8 cellular contexts compared by ENCODE assay signal in genomic region chr11:45843158-45843924, GRCh38. TPM values are rescaled to one million over a fixed set of nuclear protein-coding genes. Genes with fewer than 3 reads are reported as not detected.
A peak's percentile ranks its signal among the peaks of the same experiment; 100 is the strongest.
DNase-seq lines count a peak whose midpoint lies in the region; ATAC-seq and TF ChIP-seq lines count a peak whose summit lies in the region.

No MANE protein-coding gene starts in this region.

- H3K27ac ChIP-seq in PC-9 (no peak overlapping the region), epithelial cell of prostate (no peak overlapping the region), muscle layer of colon (ENCODE audit: low read depth, low read length) (peak overlapping the region; percentile 20)

- H3F3A ChIP-seq in PC-9 (ENCODE audit: insufficient read depth, low read depth): peaks cover 8% of the 10 kb centered on the region; the same call in 1 of the 2 replicates

- H3K9me3 ChIP-seq in PC-9 (ENCODE audit: insufficient read depth, low read depth) (no peaks in the 10 kb centered on the region), muscle layer of colon (ENCODE audit: low read length) (no peaks in the 10 kb centered on the region)

- H4K20me1 ChIP-seq in PC-9 (ENCODE audit: insufficient read depth): no peaks in the 10 kb centered on the region

- POLR2A ChIA-PET in PC-9 (lab: Charles Lee; ENCODE audit: unreplicated experiment): interaction anchor here (0.7 kb wide), 1 partner anchor 29 kb away, joined by 18 read pairs; no protein-coding TSS in a partner anchor

- in situ Hi-C loops in G401 (cut with HindIII; ENCODE audit: low sequenced_read_pairs): no loop called here

- H3K79me2 ChIP-seq in PC-9 (ENCODE audit: low read depth): 0 out of 2 replicates have a peak, but pooled peaks cover 6% of the 10 kb centered on the region

- CTCF ChIA-PET in PC-9 (lab: Charles Lee): interaction anchor here (1.2 kb wide), 1 partner anchor 10 kb away, joined by 4 read pairs; no protein-coding TSS in a partner anchor

- no TSS peak for BruUV-seq in PC-9 (replicated peaks; lab: Mats Ljungman, UMichigan)

- peak; percentile 97 for TF ChIP-seq CTCF in PC-9 (conservative IDR thresholded peaks at IDR 0.05)

- peak overlapping the region; percentile 35 for H3K9ac ChIP-seq in muscle layer of colon (ENCODE audit: low read length)

- peak overlapping the region; percentile 36; the same call in 1 of the 2 replicates for H2AFZ ChIP-seq in PC-9

- DNase-seq in G401 (ENCODE audit: low spot score) (peak; percentile 89), PC-9 (peak; percentile 86 to 91), activated T-cell treated with anti-CD3 and anti-CD28 coated beads for 48 hours (ENCODE audit: low read depth) (peak; percentile 77), epithelial cell of prostate (ENCODE audit: low read depth, low spot score) (peak; percentile 57)
- DNase-seq in Jurkat, Clone E6-1 (ENCODE audit: low read depth, low spot score): peak; percentile 71
- peak; percentile 75 for DNase-seq in stimulated activated CD8-positive, alpha-beta memory T cell treated with anti-CD3 and anti-CD28 coated beads, Interleukin-4, amount 100 ng/mL, for 24 hours (ENCODE audit: low read depth)

- no peaks in the 10 kb centered on the region for H3K9me2 ChIP-seq in PC-9 (ENCODE audit: insufficient read depth)

- no peaks in the 10 kb centered on the region for H3K36me3 ChIP-seq in PC-9 (ENCODE audit: low read depth)
- H3K36me3 ChIP-seq in muscle layer of colon (ENCODE audit: insufficient read depth, low read length): no peaks in the 10 kb centered on the region

- H3K4me3 ChIP-seq in Jurkat, Clone E6-1 (ENCODE audit: low read length): peak overlapping the region; percentile 27
- H3K4me3 ChIP-seq in PC-9 (peak overlapping the region; percentile 28; the same call in 1 of the 2 replicates), muscle layer of colon (ENCODE audit: low read depth in 1 of 2, low read length in 2 of 2) (peak overlapping the region in 1 of 2 donors; percentile 49)

- intact Hi-C loops in PC-9 (cut with micrococcal nuclease; ENCODE audit: unreplicated experiment): loop anchor here (1.0 to 10.0 kb wide), 5 partner anchors 20 to 391 kb away; partner anchors contain the start of gene SLC35C1

- no peak for ATAC-seq in GM21447 (IDR thresholded peaks at IDR 0.05; ENCODE audit: unreplicated experiment)

- H3K4me2 ChIP-seq in PC-9: peak overlapping the region; percentile 73

- peaks cover 11% of the 10 kb centered on the region for H3K4me1 ChIP-seq in PC-9 (replicated peaks; ENCODE audit: insufficient read depth)
- H3K4me1 ChIP-seq in muscle layer of colon (ENCODE audit: insufficient read depth, low read length): peaks cover 10% of the 10 kb centered on the region

- H3K27me3 ChIP-seq in PC-9 (ENCODE audit: insufficient read depth, low read depth) (no peaks in the 10 kb centered on the region; the same call in 1 of the 2 replicates), muscle layer of colon (ENCODE audit: control insufficient read depth in 1 of 2, insufficient read depth in 2 of 2, low read length in 2 of 2) (no peaks in the 10 kb centered on the region)

RNA-seq across cellular contexts. Expression of gene CRY2, which starts 3.9 kb away (rescaled TPM):
- 12.6 and 13.1 TPM in 2 replicates for total RNA-seq in G401 (2014; rRNA removed; shearing (Covaris generic))
- polyA plus RNA-seq in Jurkat, Clone E6-1 (2012; ENCODE audit: insufficient read depth, insufficient read length): 8.6 TPM
- total RNA-seq in PC-9 (2021): 17.5 and 27.3 TPM in 2 replicates

RNA-seq across cellular contexts. Expression of gene SLC35C1, which starts 38.4 kb away (rescaled TPM):
- 2.3 and 3.3 TPM in 2 replicates for total RNA-seq in G401 (2014; rRNA removed; shearing (Covaris generic))
- 11.4 TPM for polyA plus RNA-seq in Jurkat, Clone E6-1 (2012; ENCODE audit: insufficient read depth, insufficient read length)
- 15.2 and 15.6 TPM in 2 replicates for total RNA-seq in PC-9 (2021)

RNA-seq across cellular contexts. Expression of gene MAPK8IP1, which starts 42.1 kb away (rescaled TPM):
- 32.5 and 38.5 TPM in 2 replicates for total RNA-seq in G401 (2014; rRNA removed; shearing (Covaris generic))
- not detected for polyA plus RNA-seq in Jurkat, Clone E6-1 (2012; ENCODE audit: insufficient read depth, insufficient read length)
- total RNA-seq in PC-9 (2021): 13.6 and 18.8 TPM in 2 replicates
